In genomic region chrX:22345884-22346283, GRCh38 we compare ENCODE assay signal across 30 cellular contexts.
DNase-seq lines count a peak whose midpoint lies in the region; ATAC-seq and TF ChIP-seq lines count a peak whose summit lies in the region.
"Had no signal": no experiment of that assay in that cellular context is flagged by ENCODE, and none has a peak within 500 bp of the region (broad histone marks: within the 10 kb centered on the region; RNA-seq: fewer than 3 reads in every experiment).

No MANE protein-coding gene starts in this region.

- in situ Hi-C loops in mammary epithelial cell (cut with MboI; ENCODE audit: low sequenced_read_pairs in 2 of 2): no loop called here

- no peaks in the 10 kb centered on the region for H3K9me3 ChIP-seq in mammary epithelial cell (replicated peaks; ENCODE audit: insufficient read depth, low read length)
- H3K9me3 ChIP-seq in PC-3 (ENCODE audit: low read length): no peaks in the 10 kb centered on the region
- no peaks in the 10 kb centered on the region for H3K9me3 ChIP-seq in thyroid gland
- H3K9me3 ChIP-seq: body of pancreas, left ventricle myocardium inferior, right atrium auricular region, SK-N-SH had no signal

- peaks cover 84% of the 10 kb centered on the region for H3K27me3 Mint-ChIP-seq in MCF 10A (ENCODE audit: insufficient read depth, unreplicated experiment)
- H3K27me3 Mint-ChIP-seq: activated CD4-positive, alpha-beta T cell treated with anti-CD3 and anti-CD28 coated beads, Interleukin-2, amount 10 ng/mL, durations not matched to agents 7 days and 5 days; activated CD8-positive, alpha-beta memory T cell treated with anti-CD3 and anti-CD28 coated beads, Interleukin-2, amount 10 ng/mL, durations not matched to agents 7 days and 5 days; activated naive CD4-positive, alpha-beta T cell treated with anti-CD3 and anti-CD28 coated beads, Interleukin-2, amount 50 U/mL, for 24 hours; CD4-positive, alpha-beta T cell had no signal

- no peak overlapping the region for H3K4me3 Mint-ChIP-seq in MCF 10A (ENCODE audit: unreplicated experiment)
- H3K4me3 Mint-ChIP-seq: activated CD4-positive, alpha-beta T cell treated with anti-CD3 and anti-CD28 coated beads, Interleukin-2, amount 10 ng/mL, durations not matched to agents 7 days and 5 days; activated CD8-positive, alpha-beta memory T cell treated with anti-CD3 and anti-CD28 coated beads, Interleukin-2, amount 10 ng/mL, durations not matched to agents 7 days and 5 days; activated naive CD4-positive, alpha-beta T cell treated with anti-CD3 and anti-CD28 coated beads, Interleukin-2, amount 50 U/mL, for 24 hours; activated T-helper 1 cell treated with anti-CD3 and anti-CD28 coated beads, Interleukin-12 subunit alpha, Interleukin-12 subunit beta, Interleukin-2, Interleukin-4 antibody, amounts not matched to agents 30 ng/mL and 10 ng/mL and 1 ng/mL, durations not matched to agents 14 hours and 24 hours and 36 hours; CD4-positive, alpha-beta T cell; natural killer cell; T-helper 2 cell treated with Interferon-gamma antibody and Interleukin-4, amounts not matched to agents 5 μg/mL and 100 μg/mL, for 36 hours had no signal

- H3K9me3 Mint-ChIP-seq in MCF 10A (ENCODE audit: unreplicated experiment): no peaks in the 10 kb centered on the region
- H3K9me3 Mint-ChIP-seq: activated CD4-positive, alpha-beta T cell treated with anti-CD3 and anti-CD28 coated beads, Interleukin-2, amount 10 ng/mL, durations not matched to agents 7 days and 5 days; activated naive CD4-positive, alpha-beta T cell treated with anti-CD3 and anti-CD28 coated beads, Interleukin-2, amount 50 U/mL, for 24 hours; activated T-helper 1 cell treated with anti-CD3 and anti-CD28 coated beads, Interleukin-12 subunit alpha, Interleukin-12 subunit beta, Interleukin-2, Interleukin-4 antibody, amounts not matched to agents 30 ng/mL and 10 ng/mL and 1 ng/mL, durations not matched to agents 14 hours and 24 hours and 36 hours; CD4-positive, alpha-beta T cell; T-helper 2 cell treated with Interferon-gamma antibody and Interleukin-4, amounts not matched to agents 5 μg/mL and 100 μg/mL, for 36 hours had no signal

- H3K4me3 ChIP-seq in mammary epithelial cell (replicated peaks in 1 of 3; ENCODE audit: insufficient read depth in 1 of 3, low read depth in 2 of 3, low read length in 3 of 3) (no peak overlapping the region), PC-3 (ENCODE audit: low read length) (no peak overlapping the region), thyroid gland (replicated peaks in 1 of 3) (no peak overlapping the region)
- H3K4me3 ChIP-seq: body of pancreas, left ventricle myocardium inferior, right atrium auricular region had no signal

- BruUV-seq in mammary epithelial cell (replicated peaks; lab: Mats Ljungman, UMichigan) (no TSS peak), MCF 10A (replicated peaks; lab: Mats Ljungman, UMichigan) (no TSS peak), PC-3 (replicated peaks; lab: Mats Ljungman, UMichigan) (no TSS peak)

- H3K27me3 ChIP-seq in mammary epithelial cell (ENCODE audit: insufficient read depth, low read length) (no peaks in the 10 kb centered on the region), PC-3 (ENCODE audit: low read length) (no peaks in the 10 kb centered on the region), thyroid gland (no peaks in the 10 kb centered on the region)
- H3K27me3 ChIP-seq: body of pancreas, right atrium auricular region had no signal

- dilution Hi-C loops in mammary epithelial cell (cut with HindIII; ENCODE audit: low sequenced_read_pairs): no loop called here

- no peaks in the 10 kb centered on the region for H3K4me1 ChIP-seq in mammary epithelial cell (ENCODE audit: insufficient read depth, low read length)
- H3K4me1 ChIP-seq in PC-3 (ENCODE audit: insufficient read depth, low read length): peaks cover 25% of the 10 kb centered on the region
- H3K4me1 ChIP-seq in thyroid gland: no peaks in the 10 kb centered on the region
- H3K4me1 ChIP-seq: body of pancreas, left ventricle myocardium inferior, right atrium auricular region had no signal

- H3K36me3 ChIP-seq in mammary epithelial cell (ENCODE audit: insufficient read depth, low read length): no peaks in the 10 kb centered on the region
- H3K36me3 ChIP-seq in PC-3 (ENCODE audit: low read depth, low read length): no peaks in the 10 kb centered on the region
- no peaks in the 10 kb centered on the region for H3K36me3 ChIP-seq in thyroid gland
- H3K36me3 ChIP-seq: left ventricle myocardium inferior, right atrium auricular region, WERI-Rb-1 had no signal

- no peaks in the 10 kb centered on the region for H3K36me3 Mint-ChIP-seq in MCF 10A (ENCODE audit: insufficient read depth, unreplicated experiment)
- H3K36me3 Mint-ChIP-seq: activated CD8-positive, alpha-beta memory T cell treated with anti-CD3 and anti-CD28 coated beads, Interleukin-2, amount 10 ng/mL, durations not matched to agents 7 days and 5 days; activated naive CD4-positive, alpha-beta T cell treated with anti-CD3 and anti-CD28 coated beads, Interleukin-2, amount 50 U/mL, for 24 hours; natural killer cell had no signal

- H3K9ac ChIP-seq in mammary epithelial cell (ENCODE audit: insufficient read depth, low read length): no peak overlapping the region
- H3K9ac ChIP-seq in PC-3 (ENCODE audit: low read length): no peak overlapping the region
- H3K9ac ChIP-seq: SK-N-SH had no signal

- no peaks in the 10 kb centered on the region for H3K9me2 ChIP-seq in PC-3 (replicated peaks; ENCODE audit: low read length)
- H3K9me2 ChIP-seq: SK-N-SH had no signal

- no peak for TF ChIP-seq POLR2A in thyroid gland (IDR thresholded peaks at IDR 0.05)

- H3K79me2 ChIP-seq in mammary epithelial cell (ENCODE audit: insufficient read depth, low read length) (no peaks in the 10 kb centered on the region), PC-3 (ENCODE audit: low read length) (no peaks in the 10 kb centered on the region)

- no peak overlapping the region for H3K27ac ChIP-seq in mammary epithelial cell (ENCODE audit: insufficient read depth, low read depth, low read length)
- H3K27ac ChIP-seq in PC-3 (ENCODE audit: low read length): no peak overlapping the region
- H3K27ac ChIP-seq in RWPE1: no peak overlapping the region
- H3K27ac ChIP-seq in thyroid gland: no peak overlapping the region
- H3K27ac ChIP-seq: 22Rv1, body of pancreas, left ventricle myocardium inferior, right atrium auricular region, WERI-Rb-1 had no signal

- H3K4me2 ChIP-seq in mammary epithelial cell (ENCODE audit: insufficient read depth, low read depth, low read length) (no peak overlapping the region), PC-3 (ENCODE audit: low read length) (no peak overlapping the region)
- H3K4me2 ChIP-seq: SK-N-SH had no signal

- no peak overlapping the region for H3K27ac Mint-ChIP-seq in MCF 10A (ENCODE audit: low read depth, unreplicated experiment)
- H3K27ac Mint-ChIP-seq: activated CD4-positive, alpha-beta T cell treated with anti-CD3 and anti-CD28 coated beads, Interleukin-2, amount 10 ng/mL, durations not matched to agents 7 days and 5 days; activated CD8-positive, alpha-beta memory T cell treated with anti-CD3 and anti-CD28 coated beads, Interleukin-2, amount 10 ng/mL, durations not matched to agents 7 days and 5 days; activated naive CD4-positive, alpha-beta T cell treated with anti-CD3 and anti-CD28 coated beads, Interleukin-2, amount 50 U/mL, for 24 hours; activated T-helper 1 cell treated with anti-CD3 and anti-CD28 coated beads, Interleukin-12 subunit alpha, Interleukin-12 subunit beta, Interleukin-2, Interleukin-4 antibody, amounts not matched to agents 30 ng/mL and 10 ng/mL and 1 ng/mL, durations not matched to agents 14 hours and 24 hours and 36 hours; CD4-positive, alpha-beta T cell; natural killer cell; T-helper 2 cell treated with Interferon-gamma antibody and Interleukin-4, amounts not matched to agents 5 μg/mL and 100 μg/mL, for 36 hours had no signal

- WGBS in mammary epithelial cell (ENCODE audit: low coverage, missing lambda C conversion rate): 80% methylated on average over 2 of the region's 2 CpGs
- 86 to 90% methylated on average over 2 of the region's 2 CpGs for whole genome bisulfite sequencing in thyroid gland, 2 donors

- POLR2A ChIA-PET in MCF 10A (lab: Yijun Ruan, JAX) (no interaction called here), PC-3 (lab: Charles Lee; ENCODE audit: unreplicated experiment) (no interaction called here), RWPE1 (lab: Yijun Ruan, JAX; ENCODE audit: low non-redundant PET) (no interaction called here)

- no peaks in the 10 kb centered on the region for H3K4me1 Mint-ChIP-seq in MCF 10A (ENCODE audit: insufficient read depth, unreplicated experiment)
- H3K4me1 Mint-ChIP-seq: activated CD4-positive, alpha-beta T cell treated with anti-CD3 and anti-CD28 coated beads, Interleukin-2, amount 10 ng/mL, durations not matched to agents 7 days and 5 days; activated CD8-positive, alpha-beta memory T cell treated with anti-CD3 and anti-CD28 coated beads, Interleukin-2, amount 10 ng/mL, durations not matched to agents 7 days and 5 days; activated naive CD4-positive, alpha-beta T cell treated with anti-CD3 and anti-CD28 coated beads, Interleukin-2, amount 50 U/mL, for 24 hours; natural killer cell had no signal

- no peak for TF ChIP-seq CTCF in mammary epithelial cell (conservative IDR thresholded peaks at IDR 0.05 in 1 of 2, IDR thresholded peaks at IDR 0.05 in 1 of 2; ENCODE audit: extremely low read depth in 1 of 2, insufficient read depth in 1 of 2, low read depth in 1 of 2, low read length in 2 of 2)
- no peak for TF ChIP-seq CTCF in MCF 10A (IDR thresholded peaks at IDR 0.05; ENCODE audit: unreplicated experiment)
- no peak for TF ChIP-seq CTCF in PC-3 (conservative IDR thresholded peaks at IDR 0.05; ENCODE audit: low read depth, low read length)
- TF ChIP-seq CTCF in RWPE1 (conservative IDR thresholded peaks at IDR 0.05; ENCODE audit: low read depth): no peak
- no peak for TF ChIP-seq CTCF in thyroid gland (IDR thresholded peaks at IDR 0.05)

- intact Hi-C loops in mammary epithelial cell (cut with micrococcal nuclease): no loop called here
- intact Hi-C loops in MCF 10A (cut with micrococcal nuclease): no loop called here
- intact Hi-C loops in PC-3 (cut with micrococcal nuclease): no loop called here
- intact Hi-C loops in thyroid gland (cut with DNase I): no loop called here

- H4K20me1 ChIP-seq in mammary epithelial cell (ENCODE audit: insufficient read depth, low read length): no peaks in the 10 kb centered on the region
- no peaks in the 10 kb centered on the region for H4K20me1 ChIP-seq in PC-3 (ENCODE audit: low read length)

- peak; percentile 83 for ATAC-seq in HG03354 (IDR thresholded peaks at IDR 0.05; ENCODE audit: poor library complexity, severe bottlenecking, unreplicated experiment)
- ATAC-seq in PC-3: no peak; the same call in 1 of the 2 replicates
- ATAC-seq: activated CD8-positive, alpha-beta memory T cell treated with anti-CD3 and anti-CD28 coated beads, Interleukin-2, amount 10 ng/mL, durations not matched to agents 7 days and 5 days; body of pancreas; natural killer cell had no signal

- H3F3A ChIP-seq in PC-3 (ENCODE audit: low read length, unreplicated experiment): no peaks in the 10 kb centered on the region

- no peak overlapping the region for H2AFZ ChIP-seq in mammary epithelial cell (ENCODE audit: low read depth, low read length)
- no peak overlapping the region for H2AFZ ChIP-seq in PC-3 (ENCODE audit: low read length)

- CTCF ChIA-PET in mammary epithelial cell (lab: Charles Lee; ENCODE audit: low non-redundant PET): no interaction called here
- CTCF ChIA-PET in MCF 10A (lab: Yijun Ruan, JAX): no interaction called here
- CTCF ChIA-PET in PC-3 (lab: Charles Lee): no interaction called here
- CTCF ChIA-PET in RWPE1 (lab: Yijun Ruan, JAX): no interaction called here

- DNase-seq in mammary epithelial cell: peak; percentile 8
- DNase-seq in MCF 10A (ENCODE audit: unreplicated experiment): no peak
- DNase-seq in PC-3: peak; percentile 43
- DNase-seq in OCI-M2 (lab: John Stamatoyannopoulos, UW; ENCODE audit: unreplicated experiment): no peak
- no peak for DNase-seq in RWPE1 (ENCODE audit: low spot score)
- no peak for DNase-seq in NCI-H1417 (lab: John Stamatoyannopoulos, UW)
- DNase-seq in thyroid gland: no peak
- DNase-seq: activated CD4-positive, alpha-beta T cell treated with anti-CD3 and anti-CD28 coated beads, Interleukin-2, amount 10 ng/mL, durations not matched to agents 7 days and 5 days; activated CD8-positive, alpha-beta memory T cell treated with anti-CD3 and anti-CD28 coated beads, Interleukin-2, amount 10 ng/mL, durations not matched to agents 7 days and 5 days; body of pancreas; CD4-positive, alpha-beta T cell; effector CD8-positive, alpha-beta T cell; hippocampal formation; Karpas-422; left ventricle myocardium inferior; midbrain; natural killer cell; NCI-H1092 treated with DMSO at 0.1 percent for 48 hours; NCI-H446 treated with DMSO at 0.1 percent for 48 hours; RPMI8226; SK-N-SH; stimulated activated CD4-positive, alpha-beta T cell treated with anti-CD3 and anti-CD28 coated beads, Interleukin-12 subunit alpha, Interleukin-12 subunit beta, amount 100 ng/mL, for 4 hours; trophoblast cell; WERI-Rb-1 had no signal

Comparison
In these comparisons a context has a peak if more than half of its experiments do, and no peak if none do; other contexts are left out.
1. DNase-seq: peak in mammary epithelial cell (single experiment) and PC-3 (single experiment); none in MCF 10A (single experiment), OCI-M2 (single experiment), RWPE1 (single experiment), NCI-H1417 (0 of 3) and thyroid gland (0 of 2).